18 cellular contexts compared by ENCODE assay signal in genomic region chr3:15470261-15470660, GRCh38. TPM values are rescaled to one million over a fixed set of nuclear protein-coding genes. Genes with fewer than 3 reads are reported as not detected.
DNase-seq lines count a peak whose midpoint lies in the region; ATAC-seq and TF ChIP-seq lines count a peak whose summit lies in the region.
"Had no signal": no experiment of that assay in that cellular context is flagged by ENCODE, and none has a peak within 500 bp of the region (broad histone marks: within the 10 kb centered on the region; RNA-seq: fewer than 3 reads in every experiment).

No MANE protein-coding gene starts in this region.

- H2BK15ac ChIP-seq in H9 (ENCODE audit: low read depth, low read length): no peak overlapping the region

- no peaks in the 10 kb centered on the region for H3K36me3 ChIP-seq in DOHH2 (ENCODE audit: control insufficient read depth, low read length)
- no peaks in the 10 kb centered on the region for H3K36me3 ChIP-seq in RWPE2 (ENCODE audit: low read depth)
- H3K36me3 ChIP-seq in HAP-1 (replicated peaks): no peaks in the 10 kb centered on the region
- no peaks in the 10 kb centered on the region for H3K36me3 ChIP-seq in prostate gland

- H3K27me3 Mint-ChIP-seq in H9 (ENCODE audit: low read depth): no peaks in the 10 kb centered on the region; the same call in none of the 2 replicates
- H3K27me3 Mint-ChIP-seq: dendritic cell treated with granulocyte-macrophage colony-stimulating factor and Interleukin-4, amounts not matched to agents 40 ng/mL and 50 ng/mL, for 4 days had no signal

- no peak overlapping the region for H2AFZ ChIP-seq in H9 (ENCODE audit: low read length)

- no peak overlapping the region for H4K8ac ChIP-seq in H9 (replicated peaks; ENCODE audit: insufficient read length, low read depth, low read length)

- no peaks in the 10 kb centered on the region for H3K9me3 Mint-ChIP-seq in H9
- H3K9me3 Mint-ChIP-seq: activated T-helper 2 cell treated with anti-CD3 and anti-CD28 coated beads, Interferon-gamma antibody, Interleukin-2, Interleukin-4, amounts not matched to agents 10 μg/mL and 5 μg/mL and 100 μg/mL, durations not matched to agents 14 hours and 24 hours and 36 hours; dendritic cell treated with granulocyte-macrophage colony-stimulating factor and Interleukin-4, amounts not matched to agents 40 ng/mL and 50 ng/mL, for 4 days had no signal

- no peak overlapping the region for H2BK12ac ChIP-seq in H9 (ENCODE audit: insufficient read length, low read depth, low read length)

- no CpG with 5 or more reads among the region's 6 CpGs for WGBS in H9 (ENCODE audit: extremely low coverage, insufficient read length, low lambda C conversion rate)
- WGBS in prostate gland: 92% methylated on average over 6 of the region's 6 CpGs

- no peak overlapping the region for H2BK20ac ChIP-seq in H9 (ENCODE audit: low read depth, low read length, poor library complexity, severe bottlenecking)

- H4K20me1 ChIP-seq in DOHH2 (ENCODE audit: control insufficient read depth, insufficient read depth, low read depth, low read length): no peaks in the 10 kb centered on the region
- no peaks in the 10 kb centered on the region for H4K20me1 ChIP-seq in H9 (ENCODE audit: control insufficient read depth, insufficient read depth, insufficient read length)

- H2AK5ac ChIP-seq in H9 (ENCODE audit: insufficient read length, low read length): no peak overlapping the region

- H3K4me1 ChIP-seq in DOHH2 (ENCODE audit: control insufficient read depth, low read length): no peaks in the 10 kb centered on the region
- H3K4me1 ChIP-seq in H9 (ENCODE audit: insufficient read depth, low read length): no peaks in the 10 kb centered on the region
- H3K4me1 ChIP-seq in RWPE2 (ENCODE audit: insufficient read depth, poor library complexity, severe bottlenecking): no peaks in the 10 kb centered on the region
- H3K4me1 ChIP-seq in HAP-1: no peaks in the 10 kb centered on the region
- H3K4me1 ChIP-seq in prostate gland (replicated peaks): no peaks in the 10 kb centered on the region

- no peak overlapping the region for H3K14ac ChIP-seq in H9 (ENCODE audit: insufficient read depth, low read length)

- DNase-seq in H9 (peak; percentile 61), RWPE2 (ENCODE audit: low spot score) (no peak), iPS-NIHi7 (ENCODE audit: extremely low spot score) (peak; percentile 80), glomerular visceral epithelial cell (ENCODE audit: extremely low spot score) (no peak), HAP-1 (ENCODE audit: low spot score in 2 of 2) (no peak), prostate gland (ENCODE audit: low spot score) (no peak)
- DNase-seq: DMS 273 treated with DMSO at 0.1 percent for 48 hours; foreskin fibroblast; left colon; midbrain; NCI-H1436 treated with DMSO at 0.1 percent for 48 hours; stimulated activated CD4-positive, alpha-beta T cell treated with anti-CD3 and anti-CD28 coated beads, Interleukin-4, amount 100 ng/mL, for 4 hours had no signal

- no peak overlapping the region for H3K56ac ChIP-seq in H9 (ENCODE audit: insufficient read length, low read depth, low read length)

- no peak overlapping the region for H3K18ac ChIP-seq in H9 (ENCODE audit: insufficient read length, low read depth, low read length)

- no peak overlapping the region for H3K4me3 Mint-ChIP-seq in H9
- H3K4me3 Mint-ChIP-seq: dendritic cell treated with granulocyte-macrophage colony-stimulating factor and Interleukin-4, amounts not matched to agents 40 ng/mL and 50 ng/mL, for 4 days had no signal

- TF ChIP-seq CTCF in DOHH2 (IDR thresholded peaks at IDR 0.05; ENCODE audit: low read depth, low read length, poor library complexity, severe bottlenecking): peak; percentile 37
- peak; percentile 65 for TF ChIP-seq CTCF in H9 (conservative IDR thresholded peaks at IDR 0.05)
- no peak for TF ChIP-seq CTCF in RWPE2 (IDR thresholded peaks at IDR 0.05; ENCODE audit: poor library complexity, severe bottlenecking)
- no peak for TF ChIP-seq CTCF in prostate gland (IDR thresholded peaks at IDR 0.05)

- H3K9me2 ChIP-seq in DOHH2 (replicated peaks; ENCODE audit: control insufficient read depth, low read length): no peaks in the 10 kb centered on the region

- no peak overlapping the region for H4K5ac ChIP-seq in H9 (ENCODE audit: insufficient read length, low read depth, low read length)

- H3K27ac ChIP-seq in DOHH2 (ENCODE audit: low read depth, low read length) (no peak overlapping the region), H9 (ENCODE audit: insufficient read length, low read depth, low read length) (no peak overlapping the region), RWPE2 (ENCODE audit: poor library complexity, severe bottlenecking) (no peak overlapping the region), prostate gland (no peak overlapping the region)
- H3K27ac ChIP-seq: SK-N-MC had no signal

- TF ChIP-seq POLR2A in prostate gland (IDR thresholded peaks at IDR 0.05): no peak

- no peaks in the 10 kb centered on the region for H3K9me3 ChIP-seq in DOHH2 (ENCODE audit: control insufficient read depth, insufficient read depth, low read length)
- no peaks in the 10 kb centered on the region for H3K9me3 ChIP-seq in H9 (ENCODE audit: control insufficient read depth, low read depth, low read length)
- H3K9me3 ChIP-seq in RWPE2 (ENCODE audit: severe bottlenecking): no peaks in the 10 kb centered on the region
- H3K9me3 ChIP-seq in HAP-1: no peaks in the 10 kb centered on the region
- no peaks in the 10 kb centered on the region for H3K9me3 ChIP-seq in prostate gland

- H3T11ph ChIP-seq in H9 (ENCODE audit: low read length): no peak overlapping the region

- ATAC-seq in RWPE2 (ENCODE audit: low read depth) (peak; percentile 60; the same call in 2 of the 3 replicates), GM21381 (IDR thresholded peaks at IDR 0.05; ENCODE audit: unreplicated experiment) (no peak)
- ATAC-seq: left colon had no signal

- no peaks in the 10 kb centered on the region for H3F3A ChIP-seq in DOHH2 (ENCODE audit: control insufficient read depth, insufficient read depth)

- in situ Hi-C loops in HAP-1 (cut with MboI; ENCODE audit: low sequenced_read_pairs): no loop called here

- H3K79me1 ChIP-seq in H9 (ENCODE audit: insufficient read depth, low read depth, low read length, poor library complexity, severe bottlenecking): no peaks in the 10 kb centered on the region

- no peak overlapping the region for H4K91ac ChIP-seq in H9 (ENCODE audit: insufficient read length, low read depth, low read length)

- H2BK5ac ChIP-seq in H9 (ENCODE audit: insufficient read length, low read length): no peak overlapping the region

- H3K4me3 ChIP-seq in DOHH2 (ENCODE audit: low read length) (no peak overlapping the region), RWPE2 (ENCODE audit: severe bottlenecking) (no peak overlapping the region), HAP-1 (no peak overlapping the region), prostate gland (no peak overlapping the region)
- H3K4me3 ChIP-seq: SK-N-MC, smooth muscle cell had no signal

- no peak overlapping the region; a peak in 1 of 7 replicates for H3K27ac Mint-ChIP-seq in H9
- H3K27ac Mint-ChIP-seq: activated T-helper 2 cell treated with anti-CD3 and anti-CD28 coated beads, Interferon-gamma antibody, Interleukin-2, Interleukin-4, amounts not matched to agents 10 μg/mL and 5 μg/mL and 100 μg/mL, durations not matched to agents 14 hours and 24 hours and 36 hours; dendritic cell treated with granulocyte-macrophage colony-stimulating factor and Interleukin-4, amounts not matched to agents 40 ng/mL and 50 ng/mL, for 4 days had no signal

- no peaks in the 10 kb centered on the region for H3K23me2 ChIP-seq in H9 (ENCODE audit: insufficient read length, low read depth, low read length, poor library complexity, severe bottlenecking)

- H2BK120ac ChIP-seq in H9 (ENCODE audit: low read depth, low read length, poor library complexity, severe bottlenecking): no peak overlapping the region

- peaks cover 7% of the 10 kb centered on the region in 2 experiments for H3K4me1 Mint-ChIP-seq in H9

- H3K9ac ChIP-seq in H9 (ENCODE audit: extremely low read depth, insufficient read length, low read length): no peak overlapping the region

- intact Hi-C loops in prostate gland (cut with DNase I): no loop called here

- H3K79me2 ChIP-seq in DOHH2 (ENCODE audit: control insufficient read depth, low read length) (no peaks in the 10 kb centered on the region), H9 (ENCODE audit: insufficient read depth, low read length) (no peaks in the 10 kb centered on the region)

- H3K4ac ChIP-seq in H9 (ENCODE audit: low read depth, low read length): no peak overlapping the region

- H3K36me3 Mint-ChIP-seq in H9 (ENCODE audit: insufficient read depth in 1 of 3, low read depth in 3 of 3): no peaks in the 10 kb centered on the region

- H3K27me3 ChIP-seq in DOHH2 (ENCODE audit: control insufficient read depth, low read length) (peaks cover 20% of the 10 kb centered on the region), H9 (ENCODE audit: insufficient read depth, low read length) (no peaks in the 10 kb centered on the region), RWPE2 (ENCODE audit: insufficient read depth, poor library complexity, severe bottlenecking) (no peaks in the 10 kb centered on the region), HAP-1 (ENCODE audit: low read depth) (0 out of 2 replicates have a peak, but pooled peaks cover 8% of the 10 kb centered on the region), prostate gland (replicated peaks; ENCODE audit: insufficient read depth) (no peaks in the 10 kb centered on the region)

- H3K23ac ChIP-seq in H9 (ENCODE audit: insufficient read length, low read depth, low read length): no peak overlapping the region

- no peak overlapping the region for H3K4me2 ChIP-seq in DOHH2 (ENCODE audit: low read length)
- H3K4me2 ChIP-seq in H9 (ENCODE audit: insufficient read depth, insufficient read length, low read length): no peak overlapping the region
- H3K4me2 ChIP-seq: smooth muscle cell had no signal

RNA-seq across cellular contexts. Expression of gene EAF1, which starts 42.9 kb away (rescaled TPM):
- 34.3 and 37.9 TPM in 2 replicates for total RNA-seq in H9 (2021)
- 10 to 100 TPM; 25.5 to 30.9 TPM for total RNA-seq in prostate gland

RNA-seq across cellular contexts. Expression of gene METTL6, which starts 42.9 kb away (rescaled TPM):
- total RNA-seq in H9 (2021): 24.1 and 25.6 TPM in 2 replicates
- total RNA-seq in prostate gland: 10 to 100 TPM; 12.5 to 14.8 TPM

RNA-seq across cellular contexts. Expression of gene COLQ, which starts 51.2 kb away (rescaled TPM):
- total RNA-seq in H9 (2021): 0.61 and 1.1 TPM in 2 replicates
- 1 to 10 TPM in 1 of 2 donors, under 1 TPM in 1; 0.87 to 3.9 TPM for total RNA-seq in prostate gland

Comparison
In these comparisons a context has a peak if more than half of its experiments do, and no peak if none do; other contexts are left out.
1. CTCF ChIP-seq: peak in DOHH2 (single experiment) and H9 (single experiment); none in RWPE2 (single experiment) and prostate gland (0 of 4).
2. DNase-seq: peak in H9 (single experiment) and iPS-NIHi7 (single experiment); none in RWPE2 (single experiment), glomerular visceral epithelial cell (single experiment), HAP-1 (0 of 2) and prostate gland (single experiment).